12 cellular contexts compared by ENCODE assay signal in the genomic region with DNA sequence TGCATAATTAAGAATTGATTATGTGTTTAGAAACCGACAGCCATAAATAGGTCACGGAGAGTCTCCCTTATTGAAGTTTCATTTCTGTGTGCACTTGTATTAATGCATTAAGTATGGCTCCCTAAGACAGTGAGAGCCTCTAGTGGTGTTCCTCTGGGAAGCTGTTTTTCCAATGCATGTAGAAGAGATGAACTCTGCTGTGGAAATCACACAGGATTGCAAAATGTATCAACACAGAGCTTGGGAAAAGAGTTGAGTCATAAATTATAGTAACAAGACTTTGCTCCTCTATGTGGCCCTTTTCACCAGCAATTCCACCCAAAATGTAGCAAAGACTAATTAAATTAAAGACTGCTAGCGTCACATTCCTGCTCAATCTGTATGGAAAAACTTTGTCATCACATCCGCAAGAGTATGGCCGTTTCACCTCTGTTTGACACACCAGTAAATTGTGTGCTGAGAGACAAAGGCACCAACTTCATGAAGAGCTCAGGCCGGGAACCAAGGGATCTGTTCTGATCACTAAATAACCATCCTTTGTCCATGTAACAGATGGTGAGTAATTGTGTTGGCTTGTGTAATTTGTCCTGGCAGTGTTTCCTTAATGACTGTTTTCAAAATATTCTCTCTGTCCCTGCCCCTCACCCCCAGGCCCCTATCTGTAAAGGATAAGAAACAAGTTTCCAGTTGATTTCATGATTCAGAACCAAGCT.
A peak's percentile ranks its signal among the peaks of the same experiment; 100 is the strongest.
DNase-seq lines count a peak whose midpoint lies in the region; ATAC-seq and TF ChIP-seq lines count a peak whose summit lies in the region.
"Had no signal": no experiment of that assay in that cellular context is flagged by ENCODE, and none has a peak within 500 bp of the region (broad histone marks: within the 10 kb centered on the region; RNA-seq: fewer than 3 reads in every experiment).

No MANE protein-coding gene starts in this region.

- TF ChIP-seq CTCF in RWPE2 (IDR thresholded peaks at IDR 0.05; ENCODE audit: poor library complexity, severe bottlenecking) (no peak), gastrocnemius medialis (IDR thresholded peaks at IDR 0.05 in 4 of 5, conservative IDR thresholded peaks at IDR 0.05 in 1 of 5) (no peak)

- no peaks in the 10 kb centered on the region for H3K9me3 ChIP-seq in RWPE2 (ENCODE audit: severe bottlenecking)
- H3K9me3 ChIP-seq in gastrocnemius medialis = no peaks in the 10 kb centered on the region
- H3K9me3 ChIP-seq: adrenal gland, psoas muscle, upper lobe of right lung had no signal

- H3K4me3 ChIP-seq in RWPE2 (ENCODE audit: severe bottlenecking) (no peak overlapping the region), gastrocnemius medialis (no peak overlapping the region)
- H3K4me3 ChIP-seq: adrenal gland, psoas muscle, upper lobe of right lung had no signal

- DNase-seq in GM04504 (ENCODE audit: low read depth) (peak; percentile 68), RWPE2 (ENCODE audit: low spot score) (no peak), fibroblast of peridontal ligament (ENCODE audit: extremely low read depth) (peak; percentile 95), gastrocnemius medialis (no peak), NCI-H128 (lab: John Stamatoyannopoulos, UW; ENCODE audit: unreplicated experiment) (no peak), SIG-M5 treated with dmso at 0.1 percent for 504 hours (lab: John Stamatoyannopoulos, UW; ENCODE audit: unreplicated experiment) (no peak)
- DNase-seq in activated T-helper 2 cell treated with anti-CD3 and anti-CD28 coated beads, Interferon-gamma antibody, Interleukin-2, Interleukin-4, amounts not matched to agents 10 μg/mL and 5 μg/mL and 100 μg/mL, durations not matched to agents 14 hours and 24 hours and 36 hours (ENCODE audit: low spot score) = no peak
- DNase-seq: adrenal gland, psoas muscle, upper lobe of right lung had no signal

- peaks cover 9% of the 10 kb centered on the region for H3K27me3 Mint-ChIP-seq in activated T-helper 2 cell treated with anti-CD3 and anti-CD28 coated beads, Interferon-gamma antibody, Interleukin-2, Interleukin-4, amounts not matched to agents 10 μg/mL and 5 μg/mL and 100 μg/mL, durations not matched to agents 14 hours and 24 hours and 36 hours (ENCODE audit: low read depth)

- intact Hi-C loops in gastrocnemius medialis (cut with DNase I; ENCODE audit: low total_unique reads) = no loop called here
- intact Hi-C loops in activated T-helper 2 cell treated with anti-CD3 and anti-CD28 coated beads, Interferon-gamma antibody, Interleukin-2, Interleukin-4, amounts not matched to agents 10 μg/mL and 5 μg/mL and 100 μg/mL, durations not matched to agents 14 hours and 24 hours and 36 hours (cut with micrococcal nuclease) = loop anchor here (10.0 kb wide), 1 partner anchor 273 kb away; no protein-coding TSS in a partner anchor

- ATAC-seq in RWPE2 (ENCODE audit: low read depth) (peak; percentile 50; the same call in 2 of the 3 replicates), gastrocnemius medialis (peak; percentile 47 to 58), HG03097 (IDR thresholded peaks at IDR 0.05; ENCODE audit: low FRiP score, unreplicated experiment) (no peak)
- ATAC-seq: foreskin keratinocyte, upper lobe of right lung had no signal

- no peak for TF ChIP-seq POLR2A in gastrocnemius medialis (IDR thresholded peaks at IDR 0.05)

- H3K4me1 Mint-ChIP-seq in activated T-helper 2 cell treated with anti-CD3 and anti-CD28 coated beads, Interferon-gamma antibody, Interleukin-2, Interleukin-4, amounts not matched to agents 10 μg/mL and 5 μg/mL and 100 μg/mL, durations not matched to agents 14 hours and 24 hours and 36 hours (ENCODE audit: low read depth) = no peaks in the 10 kb centered on the region

- H3K4me1 ChIP-seq in RWPE2 (ENCODE audit: insufficient read depth, poor library complexity, severe bottlenecking) = no peaks in the 10 kb centered on the region
- peaks cover 0 to under 1% of the 10 kb centered on the region in 2 donors for H3K4me1 ChIP-seq in gastrocnemius medialis
- H3K4me1 ChIP-seq: foreskin keratinocyte, psoas muscle, upper lobe of right lung had no signal

- no peaks in the 10 kb centered on the region for H3K36me3 Mint-ChIP-seq in activated T-helper 2 cell treated with anti-CD3 and anti-CD28 coated beads, Interferon-gamma antibody, Interleukin-2, Interleukin-4, amounts not matched to agents 10 μg/mL and 5 μg/mL and 100 μg/mL, durations not matched to agents 14 hours and 24 hours and 36 hours (ENCODE audit: low read depth)

- H3K36me3 ChIP-seq in RWPE2 (ENCODE audit: low read depth) = no peaks in the 10 kb centered on the region
- no peaks in the 10 kb centered on the region for H3K36me3 ChIP-seq in gastrocnemius medialis
- H3K36me3 ChIP-seq: adrenal gland, upper lobe of right lung had no signal

- no peak overlapping the region for H3K27ac Mint-ChIP-seq in activated T-helper 2 cell treated with anti-CD3 and anti-CD28 coated beads, Interferon-gamma antibody, Interleukin-2, Interleukin-4, amounts not matched to agents 10 μg/mL and 5 μg/mL and 100 μg/mL, durations not matched to agents 14 hours and 24 hours and 36 hours

- H3K27me3 ChIP-seq in RWPE2 (ENCODE audit: insufficient read depth, poor library complexity, severe bottlenecking) = no peaks in the 10 kb centered on the region
- H3K27me3 ChIP-seq in gastrocnemius medialis = no peaks in the 10 kb centered on the region
- H3K27me3 ChIP-seq: adrenal gland, upper lobe of right lung had no signal

- no peaks in the 10 kb centered on the region for H3K9me3 Mint-ChIP-seq in activated T-helper 2 cell treated with anti-CD3 and anti-CD28 coated beads, Interferon-gamma antibody, Interleukin-2, Interleukin-4, amounts not matched to agents 10 μg/mL and 5 μg/mL and 100 μg/mL, durations not matched to agents 14 hours and 24 hours and 36 hours

- in situ Hi-C loops in gastrocnemius medialis (cut with MboI; ENCODE audit: low sequenced_read_pairs in 4 of 4) = loop anchor here in 2 of 4 donors (25.0 kb wide), 2 partner anchors 350 to 450 kb away; partner anchors contain the start of gene BLID (in 1 of the 2)

- H3K27ac ChIP-seq in RWPE2 (ENCODE audit: poor library complexity, severe bottlenecking) = peak overlapping the region; percentile 3
- peak overlapping the region in 1 of 4 donors; percentile 33 for H3K27ac ChIP-seq in gastrocnemius medialis
- H3K27ac ChIP-seq: adrenal gland, foreskin keratinocyte, psoas muscle, upper lobe of right lung had no signal

- H3K4me3 Mint-ChIP-seq in activated T-helper 2 cell treated with anti-CD3 and anti-CD28 coated beads, Interferon-gamma antibody, Interleukin-2, Interleukin-4, amounts not matched to agents 10 μg/mL and 5 μg/mL and 100 μg/mL, durations not matched to agents 14 hours and 24 hours and 36 hours (ENCODE audit: low read depth) = no peak overlapping the region

Comparison
In these comparisons a context has a peak if more than half of its experiments do, and no peak if none do; other contexts are left out.
1. DNase-seq: peak in GM04504 (single experiment) and fibroblast of peridontal ligament (single experiment); none in RWPE2 (single experiment), gastrocnemius medialis (0 of 2), activated T-helper 2 cell treated with anti-CD3 and anti-CD28 coated beads, Interferon-gamma antibody, Interleukin-2, Interleukin-4, amounts not matched to agents 10 μg/mL and 5 μg/mL and 100 μg/mL, durations not matched to agents 14 hours and 24 hours and 36 hours (single experiment), NCI-H128 (single experiment) and SIG-M5 treated with dmso at 0.1 percent for 504 hours (single experiment).